9 cellular contexts compared by ENCODE assay signal in the genomic region with DNA sequence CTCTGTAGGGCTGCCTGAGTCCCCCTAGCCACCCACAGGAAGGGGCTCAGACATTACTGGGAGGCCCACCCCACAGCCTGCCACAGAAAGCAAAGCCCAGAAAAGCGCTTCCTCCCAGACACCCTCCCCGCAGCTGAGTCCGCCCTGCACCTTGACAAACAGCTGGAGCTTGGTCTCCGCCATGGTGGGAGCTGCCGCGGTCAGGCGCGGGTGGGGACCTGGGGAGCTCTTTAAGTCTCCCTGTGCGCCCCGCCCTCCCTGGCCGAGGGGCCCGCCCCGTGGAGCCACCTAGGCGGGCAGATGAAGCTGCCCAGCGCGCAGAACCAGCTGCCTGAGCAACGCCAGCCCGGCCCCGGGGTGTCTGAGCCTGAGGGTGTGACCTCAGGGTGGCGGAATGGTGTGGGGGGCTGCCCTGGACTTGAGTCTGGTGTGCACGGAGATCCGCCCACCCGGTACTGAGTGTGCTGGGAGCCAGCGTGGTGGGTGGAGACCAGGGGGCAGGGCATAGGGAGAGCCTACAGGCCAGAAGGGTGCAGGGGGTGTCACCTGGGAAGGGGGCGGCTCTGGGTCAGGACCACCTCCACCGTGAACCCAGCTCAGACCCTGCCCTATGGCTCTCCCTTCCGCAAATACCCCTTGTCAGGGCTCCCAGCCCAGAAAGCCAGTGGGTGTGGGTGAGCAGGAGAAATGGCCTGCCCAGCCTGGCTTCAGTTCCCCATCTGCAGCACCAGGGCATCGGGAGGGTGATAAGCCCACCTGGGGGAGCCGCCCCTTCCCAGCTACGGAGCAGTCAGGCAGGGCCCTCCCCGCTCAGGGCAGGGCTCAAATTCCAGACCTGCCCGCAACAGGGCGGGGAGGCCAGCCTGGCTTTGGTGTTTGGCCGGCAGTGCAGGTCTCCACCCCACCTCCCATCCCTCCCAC. TPM values are rescaled to one million over a fixed set of nuclear protein-coding genes. Genes with fewer than 3 reads are reported as not detected.
DNase-seq lines count a peak whose midpoint lies in the region; ATAC-seq and TF ChIP-seq lines count a peak whose summit lies in the region.
"Had no signal": no experiment of that assay in that cellular context is flagged by ENCODE, and none has a peak within 500 bp of the region (broad histone marks: within the 10 kb centered on the region; RNA-seq: fewer than 3 reads in every experiment).

A gene with protein sequence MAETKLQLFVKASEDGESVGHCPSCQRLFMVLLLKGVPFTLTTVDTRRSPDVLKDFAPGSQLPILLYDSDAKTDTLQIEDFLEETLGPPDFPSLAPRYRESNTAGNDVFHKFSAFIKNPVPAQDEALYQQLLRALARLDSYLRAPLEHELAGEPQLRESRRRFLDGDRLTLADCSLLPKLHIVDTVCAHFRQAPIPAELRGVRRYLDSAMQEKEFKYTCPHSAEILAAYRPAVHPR (minus strand): TSS at position 208 of the 921 bp plus-strand sequence. CDS start 25 bp downstream, at position 183.

- peak; percentile 61 for DNase-seq in Daoy (ENCODE audit: low read depth)
- DNase-seq in NCI-H226: peak; percentile 94
- DNase-seq in memory B cell (ENCODE audit: low spot score in 2 of 2): peak in 1 of 2 donors; percentile 55
- no peak for DNase-seq in retina
- no peak for DNase-seq in putamen (ENCODE audit: low spot score)
- DNase-seq in GM13977 (ENCODE audit: low spot score): no peak

- H3K27ac Mint-ChIP-seq in activated naive CD4-positive, alpha-beta T cell treated with anti-CD3 and anti-CD28 coated beads, Interleukin-2, amount 50 U/mL, for 24 hours: peak within 1 kb of the TSS; percentile 51
- H3K27ac Mint-ChIP-seq in memory B cell: no peak within 1 kb of the TSS

- no peaks in the 10 kb centered on the region for H3K36me3 Mint-ChIP-seq in activated naive CD4-positive, alpha-beta T cell treated with anti-CD3 and anti-CD28 coated beads, Interleukin-2, amount 50 U/mL, for 24 hours
- no peaks in the 10 kb centered on the region for H3K36me3 Mint-ChIP-seq in memory B cell

- peak within 1 kb of the TSS; percentile 42 for H3K4me3 Mint-ChIP-seq in activated naive CD4-positive, alpha-beta T cell treated with anti-CD3 and anti-CD28 coated beads, Interleukin-2, amount 50 U/mL, for 24 hours
- H3K4me3 Mint-ChIP-seq in memory B cell: peak within 1 kb of the TSS; percentile 54

- no peaks in the 10 kb centered on the region for H3K9me3 Mint-ChIP-seq in activated naive CD4-positive, alpha-beta T cell treated with anti-CD3 and anti-CD28 coated beads, Interleukin-2, amount 50 U/mL, for 24 hours
- H3K9me3 Mint-ChIP-seq in memory B cell: no peaks in the 10 kb centered on the region

- in situ Hi-C loops in GM13977 (cut with MboI; ENCODE audit: low pct_unique_long_range_greater_than_20kb, low sequenced_read_pairs, unreplicated experiment): no loop called here

- no peaks in the 10 kb centered on the region for H3K27me3 Mint-ChIP-seq in activated naive CD4-positive, alpha-beta T cell treated with anti-CD3 and anti-CD28 coated beads, Interleukin-2, amount 50 U/mL, for 24 hours
- peaks cover 2% of the 10 kb centered on the region for H3K27me3 Mint-ChIP-seq in memory B cell

- H3K4me1 Mint-ChIP-seq in activated naive CD4-positive, alpha-beta T cell treated with anti-CD3 and anti-CD28 coated beads, Interleukin-2, amount 50 U/mL, for 24 hours: peaks cover 22% of the 10 kb centered on the region
- peaks cover 22% of the 10 kb centered on the region for H3K4me1 Mint-ChIP-seq in memory B cell

- ATAC-seq in memory B cell (ENCODE audit: low read depth): no peak
- ATAC-seq in HG03439 (IDR thresholded peaks at IDR 0.05; ENCODE audit: unreplicated experiment): no peak

- no peak for TF ChIP-seq CTCF in GM13977 (IDR thresholded peaks at IDR 0.05; ENCODE audit: extremely low read depth, insufficient read depth, missing control alignments)

RNA-seq across cellular contexts. Expression of the gene that starts here (rescaled TPM):
- 0.18 and 3.9 TPM in 2 replicates for total RNA-seq in Daoy (2014; rRNA removed; shearing (Covaris generic))
- total RNA-seq: lung microvascular endothelial cell had no signal

Comparison
In these comparisons a context has a peak if more than half of its experiments do, and no peak if none do; other contexts are left out.
1. DNase-seq: peak in Daoy (single experiment) and NCI-H226 (single experiment); none in retina (single experiment), putamen (single experiment) and GM13977 (single experiment).